ENCODE assay signal across 1 cellular context in the genomic region with DNA sequence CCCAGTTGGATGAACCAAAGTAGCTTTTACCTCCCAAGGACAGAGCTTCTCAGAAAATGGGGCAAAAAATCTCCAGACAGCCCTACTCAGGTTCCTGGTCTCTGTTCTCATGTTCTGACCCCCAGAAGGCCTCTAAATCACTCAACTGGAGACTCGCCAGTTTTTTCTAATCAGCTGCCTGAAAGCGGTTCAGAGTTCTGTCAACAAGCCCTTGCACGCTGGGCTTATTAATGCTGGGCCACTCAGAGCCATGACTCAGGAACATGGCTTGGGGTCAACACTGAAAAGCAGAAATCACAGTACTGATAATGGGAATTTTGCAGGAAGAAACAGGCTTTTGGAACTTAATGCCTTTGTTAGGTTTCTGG.
TF ChIP-seq lines count a peak whose summit lies in the region.

No MANE protein-coding gene starts in this region.

TF ChIP-seq in SK-N-SH, 30 proteins besides CTCF, POLR2A, EP300 and RAD21 (continued from another document):
- TF ChIP-seq, protein P1, sequence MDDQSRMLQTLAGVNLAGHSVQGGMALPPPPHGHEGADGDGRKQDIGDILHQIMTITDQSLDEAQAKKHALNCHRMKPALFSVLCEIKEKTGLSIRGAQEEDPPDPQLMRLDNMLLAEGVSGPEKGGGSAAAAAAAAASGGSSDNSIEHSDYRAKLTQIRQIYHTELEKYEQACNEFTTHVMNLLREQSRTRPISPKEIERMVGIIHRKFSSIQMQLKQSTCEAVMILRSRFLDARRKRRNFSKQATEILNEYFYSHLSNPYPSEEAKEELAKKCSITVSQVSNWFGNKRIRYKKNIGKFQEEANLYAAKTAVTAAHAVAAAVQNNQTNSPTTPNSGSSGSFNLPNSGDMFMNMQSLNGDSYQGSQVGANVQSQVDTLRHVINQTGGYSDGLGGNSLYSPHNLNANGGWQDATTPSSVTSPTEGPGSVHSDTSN (IDR thresholded peaks at IDR 0.05) = no peak
